ENCODE assay signal across 1 cellular context in the genomic region with DNA sequence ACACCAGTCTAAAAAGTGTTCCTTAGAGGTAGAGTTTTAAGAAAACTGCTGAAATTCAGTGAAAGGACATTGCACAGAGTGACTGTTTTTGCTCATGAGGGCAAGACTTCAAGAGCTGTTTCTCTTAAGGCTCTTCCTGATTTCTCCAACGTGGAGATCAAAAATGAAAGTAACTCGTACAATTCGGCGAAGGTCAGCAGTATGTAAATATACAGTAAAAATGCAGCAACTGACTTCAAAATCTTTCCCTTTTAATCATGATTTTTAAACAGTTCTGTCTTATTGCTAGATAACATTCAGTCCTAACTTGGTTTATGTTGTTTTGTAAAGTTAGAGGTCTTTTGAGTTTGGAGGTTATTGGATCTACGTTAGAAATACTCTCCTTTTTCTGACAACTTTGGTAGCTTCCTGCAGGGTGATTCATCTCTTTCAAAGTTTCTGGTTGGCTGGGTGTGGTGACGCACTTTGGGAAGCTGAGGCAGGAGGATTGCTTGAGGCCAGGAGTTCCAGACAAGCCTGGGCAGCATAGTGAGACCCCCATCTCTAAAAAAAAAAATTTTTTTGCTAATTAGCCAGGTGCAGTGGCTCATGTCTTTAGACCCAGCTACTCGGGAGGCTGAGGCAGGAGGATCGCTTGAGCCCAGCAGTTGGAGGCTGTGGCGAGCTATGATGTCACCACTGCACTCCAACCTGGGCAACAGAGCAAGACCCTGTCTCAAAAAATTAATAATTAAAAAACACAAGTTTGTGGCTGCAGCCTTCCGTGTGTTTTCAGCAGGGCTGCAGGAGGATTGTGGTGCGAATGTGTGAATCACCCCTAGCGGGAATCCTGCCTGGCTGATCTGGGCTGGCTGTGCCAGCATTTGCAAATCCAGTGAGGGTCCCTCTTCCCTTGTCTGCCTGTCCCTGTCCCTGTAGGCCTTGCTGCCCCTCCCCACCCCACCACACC.
TF ChIP-seq lines count a peak whose summit lies in the region.

No MANE protein-coding gene starts in this region.

TF ChIP-seq in endothelial cell of umbilical vein, 7 proteins besides CTCF, POLR2A, EP300 and RAD21:
- TF ChIP-seq JUN (IDR thresholded peaks at IDR 0.05; ENCODE audit: borderline replicate concordance, insufficient read depth, insufficient read length, low read depth) = peak; percentile 44
- no peak for TF ChIP-seq POLR2AphosphoS5 (IDR thresholded peaks at IDR 0.05; ENCODE audit: insufficient read depth, low read depth, low read length)
- no peak for TF ChIP-seq MYC (IDR thresholded peaks at IDR 0.05; ENCODE audit: low read depth, low read length)
- peak; percentile 64 for TF ChIP-seq FOS (IDR thresholded peaks at IDR 0.05; ENCODE audit: borderline replicate concordance, insufficient read depth, low read length)
- TF ChIP-seq, protein P1, sequence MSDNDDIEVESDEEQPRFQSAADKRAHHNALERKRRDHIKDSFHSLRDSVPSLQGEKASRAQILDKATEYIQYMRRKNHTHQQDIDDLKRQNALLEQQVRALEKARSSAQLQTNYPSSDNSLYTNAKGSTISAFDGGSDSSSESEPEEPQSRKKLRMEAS (IDR thresholded peaks at IDR 0.05; ENCODE audit: insufficient read depth, insufficient read length) = no peak
